ENCODE assay signal across 27 cellular contexts in the genomic region with DNA sequence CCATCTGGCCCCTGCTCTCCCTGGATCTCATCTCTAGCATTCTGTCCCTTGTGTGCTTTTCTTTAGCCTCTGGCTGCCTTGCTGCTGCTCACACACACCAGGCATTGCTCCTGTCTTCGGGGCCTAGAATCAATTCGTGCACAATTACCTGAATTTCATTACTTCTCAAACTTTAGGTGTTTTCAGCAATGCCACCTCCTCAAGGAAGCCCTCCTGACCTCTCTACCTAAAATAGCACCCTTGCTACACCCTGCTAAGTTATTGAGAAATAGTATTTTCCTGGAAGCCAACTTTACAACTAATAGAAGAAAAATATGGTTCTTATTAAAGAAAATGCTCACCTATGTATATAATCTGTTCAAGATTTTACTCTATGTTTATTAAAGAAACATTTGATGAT. TPM values are rescaled to one million over a fixed set of nuclear protein-coding genes. Genes with fewer than 3 reads are reported as not detected.
"Had no signal": no experiment of that assay in that cellular context is flagged by ENCODE, and none has a peak within 500 bp of the region (broad histone marks: within the 10 kb centered on the region; RNA-seq: fewer than 3 reads in every experiment).

No MANE protein-coding gene starts in this region.

- H3K9me3 Mint-ChIP-seq: activated CD8-positive, alpha-beta T cell treated with anti-CD3 and anti-CD28 coated beads for 36 hours; activated naive CD8-positive, alpha-beta T cell treated with anti-CD3 and anti-CD28 coated beads, Interleukin-2, amount 10 ng/mL, durations not matched to agents 7 days and 5 days had no signal

- H3K27me3 Mint-ChIP-seq: activated CD4-positive, alpha-beta T cell treated with anti-CD3 and anti-CD28 coated beads for 36 hours; activated CD8-positive, alpha-beta T cell treated with anti-CD3 and anti-CD28 coated beads for 36 hours; activated naive CD8-positive, alpha-beta T cell treated with anti-CD3 and anti-CD28 coated beads, Interleukin-2, amount 10 ng/mL, durations not matched to agents 7 days and 5 days had no signal

- H3K27ac Mint-ChIP-seq: activated CD4-positive, alpha-beta T cell treated with anti-CD3 and anti-CD28 coated beads for 36 hours; activated CD8-positive, alpha-beta T cell treated with anti-CD3 and anti-CD28 coated beads for 36 hours; activated naive CD8-positive, alpha-beta T cell treated with anti-CD3 and anti-CD28 coated beads, Interleukin-2, amount 10 ng/mL, durations not matched to agents 7 days and 5 days had no signal

- H3K4me2 ChIP-seq: SK-N-SH had no signal

- H3K9me3 ChIP-seq: adrenal gland, SJCRH30, SK-N-SH had no signal

- H3K36me3 ChIP-seq: adrenal gland, WERI-Rb-1 had no signal

- H3K4me1 Mint-ChIP-seq: activated CD4-positive, alpha-beta T cell treated with anti-CD3 and anti-CD28 coated beads for 36 hours; activated naive CD8-positive, alpha-beta T cell treated with anti-CD3 and anti-CD28 coated beads, Interleukin-2, amount 10 ng/mL, durations not matched to agents 7 days and 5 days had no signal

- H3K4me3 ChIP-seq: adrenal gland, SJCRH30 had no signal

- H3K27me3 ChIP-seq: adrenal gland, SJCRH30 had no signal

- H3K9ac ChIP-seq: SK-N-SH had no signal

- H3K4me3 Mint-ChIP-seq: activated CD4-positive, alpha-beta T cell treated with anti-CD3 and anti-CD28 coated beads for 36 hours; activated CD8-positive, alpha-beta T cell treated with anti-CD3 and anti-CD28 coated beads for 36 hours; activated naive CD8-positive, alpha-beta T cell treated with anti-CD3 and anti-CD28 coated beads, Interleukin-2, amount 10 ng/mL, durations not matched to agents 7 days and 5 days had no signal

- DNase-seq: activated CD4-positive, alpha-beta T cell treated with anti-CD3 and anti-CD28 coated beads for 36 hours; activated CD8-positive, alpha-beta memory T cell treated with anti-CD3 and anti-CD28 coated beads, Interleukin-2, amount 50 U/mL, for 4 hours; activated CD8-positive, alpha-beta T cell treated with anti-CD3 and anti-CD28 coated beads for 36 hours; activated naive CD4-positive, alpha-beta T cell treated with anti-CD3 and anti-CD28 coated beads, Interleukin-2, amount 50 U/mL, for 16 hours; activated naive CD8-positive, alpha-beta T cell treated with anti-CD3 and anti-CD28 coated beads, Interleukin-2, amount 10 ng/mL, durations not matched to agents 7 days and 5 days; adrenal gland; anterior cingulate cortex; central memory CD4-positive, alpha-beta T cell; MM.1S; NCI-H1092; NCI-H1417; NCI-H1694; NCI-H2029; NCI-H2107; NCI-H345; NCI-H510A; NCI-H526 treated with DMSO at 0.1 percent for 48 hours; NCI-H82; Right ventricle myocardium superior; RPMI8226; SJCRH30; SK-N-SH; T-helper 1 cell; WERI-Rb-1 had no signal

- H3K27ac ChIP-seq: SJCRH30, WERI-Rb-1 had no signal

- ATAC-seq: activated CD4-positive, alpha-beta T cell treated with anti-CD3 and anti-CD28 coated beads for 36 hours; activated CD8-positive, alpha-beta T cell treated with anti-CD3 and anti-CD28 coated beads for 36 hours had no signal

- FAIRE-seq: bronchial epithelial cell had no signal

- H3K4me1 ChIP-seq: SJCRH30 had no signal

RNA-seq across cellular contexts. Expression of gene CP, which starts 40.5 kb away (rescaled TPM):
- total RNA-seq: activated CD4-positive, alpha-beta T cell treated with anti-CD3 and anti-CD28 coated beads for 36 hours; activated CD8-positive, alpha-beta T cell treated with anti-CD3 and anti-CD28 coated beads for 36 hours; activated naive CD8-positive, alpha-beta T cell treated with anti-CD3 and anti-CD28 coated beads, Interleukin-2, amount 10 ng/mL, durations not matched to agents 7 days and 5 days; bronchial epithelial cell; OCI-LY7; SJCRH30; T-helper 2 cell treated with Interferon-gamma antibody and Interleukin-4, amounts not matched to agents 100 ng/mL and 5 ng/mL, for 36 hours had no signal
- polyA plus RNA-seq: SK-N-SH had no signal
